27 cellular contexts compared by ENCODE assay signal in the genomic region with DNA sequence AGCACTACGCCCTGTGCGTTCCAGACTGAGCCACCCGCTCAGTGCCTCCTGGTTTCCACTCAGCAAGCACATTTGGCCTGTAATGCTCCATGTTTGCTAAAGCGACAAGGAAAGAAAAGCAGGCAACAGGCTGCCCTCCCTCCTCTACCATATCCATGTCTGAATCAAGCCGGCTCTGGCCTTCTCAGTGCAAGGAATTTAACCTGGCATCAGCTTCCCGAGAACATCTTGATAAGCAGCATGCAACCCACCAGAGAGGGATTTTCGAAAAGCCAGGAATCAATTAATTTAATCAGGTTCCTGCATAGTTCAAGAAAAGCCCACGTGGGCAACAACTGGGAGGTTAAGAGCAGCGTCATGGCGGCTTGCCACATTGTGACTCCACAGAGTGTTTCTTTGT.
DNase-seq lines count a peak whose midpoint lies in the region; ATAC-seq, FAIRE-seq and TF ChIP-seq lines count a peak whose summit lies in the region.
"Had no signal": no experiment of that assay in that cellular context is flagged by ENCODE, and none has a peak within 500 bp of the region (broad histone marks: within the 10 kb centered on the region; RNA-seq: fewer than 3 reads in every experiment).

No MANE protein-coding gene starts in this region.

- H3K18ac ChIP-seq in neuronal stem cell (ENCODE audit: low read length) = peak overlapping the region; percentile 39

- CTCF ChIA-PET in SK-N-SH (lab: Yijun Ruan, JAX) = interaction anchor here (2.0 to 3.5 kb wide), 2 partner anchors 11 to 23 kb away, joined by 6 to 15 read pairs; no protein-coding TSS in a partner anchor

- no peaks in the 10 kb centered on the region for H3K9me3 ChIP-seq in SK-N-SH
- H3K9me3 ChIP-seq in neuronal stem cell (replicated peaks in 1 of 2; ENCODE audit: control insufficient read depth in 2 of 2, insufficient read depth in 1 of 2, low read depth in 1 of 2, low read length in 2 of 2) = no peaks in the 10 kb centered on the region
- H3K9me3 ChIP-seq: A549, BE2C, BLaER1 had no signal

- H3K27ac ChIP-seq in SK-N-SH (ENCODE audit: low read depth in 2 of 2, low read length in 1 of 2) (peak overlapping the region in 1 of 2 experiments; percentile 55; a peak in 1 of 4 replicates), neuronal stem cell (replicated peaks; ENCODE audit: low read length) (peak overlapping the region; percentile 35)
- H3K27ac ChIP-seq: 22Rv1, A549, BLaER1 had no signal

- H3K9me2 ChIP-seq in SK-N-SH = no peaks in the 10 kb centered on the region

- no peak overlapping the region for H4K91ac ChIP-seq in neuronal stem cell (ENCODE audit: low read depth, low read length, poor library complexity)

- H2BK120ac ChIP-seq in neuronal stem cell (ENCODE audit: low read depth, low read length) = no peak overlapping the region

- no peak overlapping the region for H4K8ac ChIP-seq in neuronal stem cell (ENCODE audit: low read depth, low read length)

- 20% methylated on average over 7 of the region's 10 CpGs for WGBS in SK-N-SH (ENCODE audit: low lambda C conversion rate)
- no CpG with 5 or more reads among the region's 10 CpGs for WGBS in neuronal stem cell (ENCODE audit: extremely low coverage in 2 of 2, insufficient read length in 2 of 2, insufficient replicate concordance in 1 of 2), 2 donors

- peaks cover 0 to 12% of the 10 kb centered on the region in 2 experiments; a peak in 1 of 4 replicates for H3K4me1 ChIP-seq in SK-N-SH (ENCODE audit: control insufficient read depth in 1 of 2, insufficient read depth in 2 of 2, low read depth in 1 of 2, low read length in 1 of 2)
- peaks cover 0 to 15% of the 10 kb centered on the region in 2 donors for H3K4me1 ChIP-seq in neuronal stem cell (ENCODE audit: control insufficient read depth in 2 of 2, insufficient read depth in 1 of 2, low read depth in 1 of 2, low read length in 2 of 2)
- H3K4me1 ChIP-seq: A549, BE2C, BLaER1 had no signal

- ATAC-seq in SK-N-SH treated with all-trans-retinoic acid at 6 μM for 48 hours = no peak
- ATAC-seq: A549, GM12878 had no signal

- no peak overlapping the region for H3K4me3 ChIP-seq in SK-N-SH (ENCODE audit: low read depth in 2 of 2, low read length in 1 of 2)
- no peak overlapping the region for H3K4me3 ChIP-seq in bronchial epithelial cell (ENCODE audit: low read depth, low read length)
- H3K4me3 ChIP-seq in neuronal stem cell (ENCODE audit: low read length in 2 of 2) = no peak overlapping the region
- H3K4me3 ChIP-seq: A549, BLaER1, GM12878 had no signal

- DNase-seq in SK-N-SH = peak; percentile 10
- DNase-seq in bronchial epithelial cell (ENCODE audit: low read depth) = no peak
- DNase-seq in neuronal stem cell (ENCODE audit: low spot score) = no peak
- no peak for DNase-seq in urothelium cell line (ENCODE audit: low spot score)
- DNase-seq in NAMALWA (ENCODE audit: low spot score) = no peak
- no peak for DNase-seq in H54 (ENCODE audit: insufficient read length, low spot score)
- DNase-seq: AML-193; BE2C; C1 segment of cervical spinal cord; CD4-positive, alpha-beta memory T cell; CD4-positive, CD25-positive, alpha-beta regulatory T cell; CD8-positive, alpha-beta memory T cell; COR-L47; DMS 273 treated with DMSO at 0.1 percent for 48 hours; DMS153; DMS53; DMS79; DND-41; EL; GDM1 had no signal

- TF ChIP-seq POLR2A in H54 (IDR thresholded peaks at IDR 0.05; ENCODE audit: low read depth, low read length) = no peak

- no peaks in the 10 kb centered on the region for H3K79me1 ChIP-seq in neuronal stem cell (ENCODE audit: low read depth, low read length)

- no peak overlapping the region for H2BK5ac ChIP-seq in neuronal stem cell (ENCODE audit: low read length)

- H3F3A ChIP-seq in SK-N-SH (replicated peaks; ENCODE audit: insufficient read depth) = no peaks in the 10 kb centered on the region

- H3K27me3 ChIP-seq in SK-N-SH (ENCODE audit: insufficient read depth) (peaks cover 8% of the 10 kb centered on the region; the same call in 1 of the 2 replicates), bronchial epithelial cell (ENCODE audit: control insufficient read depth, insufficient read depth, low read length) (no peaks in the 10 kb centered on the region), neuronal stem cell (ENCODE audit: control insufficient read depth in 3 of 3, insufficient read depth in 3 of 3, low read depth in 1 of 3, low read length in 3 of 3) (no peaks in the 10 kb centered on the region)
- H3K27me3 ChIP-seq: BE2C had no signal

- TF ChIP-seq CTCF in SK-N-SH (IDR thresholded peaks at IDR 0.05) (no peak), bronchial epithelial cell (IDR thresholded peaks at IDR 0.05; ENCODE audit: insufficient read depth, low read length, severe bottlenecking) (no peak)

- TF ChIP-seq EP300 in SK-N-SH (IDR thresholded peaks at IDR 0.05; ENCODE audit: borderline replicate concordance in 1 of 2, low read depth in 1 of 2, low read length in 1 of 2) = no peak

- H3K79me2 ChIP-seq in SK-N-SH (ENCODE audit: insufficient read depth) = no peaks in the 10 kb centered on the region

- H3K14ac ChIP-seq in neuronal stem cell (ENCODE audit: low read length) = no peak overlapping the region

- H3K4me2 ChIP-seq in SK-N-SH (no peak overlapping the region), neuronal stem cell (ENCODE audit: insufficient read depth, low read length, poor library complexity, severe bottlenecking) (no peak overlapping the region)
- H3K4me2 ChIP-seq: A549, BLaER1 had no signal

- H3K9ac ChIP-seq in SK-N-SH = no peak overlapping the region
- H3K9ac ChIP-seq in neuronal stem cell (ENCODE audit: low read depth, low read length, poor library complexity) = no peak overlapping the region
- H3K9ac ChIP-seq: BLaER1 had no signal

- no peak overlapping the region for H2AK5ac ChIP-seq in neuronal stem cell (ENCODE audit: low read depth, low read length)

- no peak overlapping the region for H3K23ac ChIP-seq in neuronal stem cell (ENCODE audit: low read depth, low read length, poor library complexity)

- H3K36me3 ChIP-seq in SK-N-SH (replicated peaks in 1 of 2; ENCODE audit: control insufficient read depth in 1 of 2, insufficient read depth in 2 of 2, low read length in 1 of 2) (no peaks in the 10 kb centered on the region), bronchial epithelial cell (ENCODE audit: control insufficient read depth, insufficient read depth, low read length) (no peaks in the 10 kb centered on the region), neuronal stem cell (replicated peaks in 1 of 2; ENCODE audit: control insufficient read depth in 2 of 2, insufficient read depth in 2 of 2, low read length in 2 of 2) (no peaks in the 10 kb centered on the region)
- H3K36me3 ChIP-seq: BE2C, BLaER1 had no signal

- no peaks in the 10 kb centered on the region for H4K20me1 ChIP-seq in SK-N-SH (ENCODE audit: insufficient read depth)

- TF ChIP-seq RAD21 in SK-N-SH (IDR thresholded peaks at IDR 0.05; ENCODE audit: low read length) = no peak

- POLR2A ChIA-PET in SK-N-SH (lab: Yijun Ruan, JAX) = no interaction called here

- H2AFZ ChIP-seq in SK-N-SH (ENCODE audit: low read depth) = no peak overlapping the region
- H2AFZ ChIP-seq in neuronal stem cell (ENCODE audit: low read length) = no peak overlapping the region

- no peak overlapping the region for H2BK12ac ChIP-seq in neuronal stem cell (ENCODE audit: low read length)

- no peak overlapping the region for H2BK15ac ChIP-seq in neuronal stem cell (ENCODE audit: low read length)

- no peak overlapping the region for H3K4ac ChIP-seq in neuronal stem cell (ENCODE audit: low read length)

- peak; percentile 47 for FAIRE-seq in bronchial epithelial cell (lab: Jason Lieb, UNC)
- no peak for FAIRE-seq in urothelium cell line (lab: Jason Lieb, UNC)
- FAIRE-seq in H54 (lab: Jason Lieb, UNC) = no peak
- FAIRE-seq: A549, GM12878, GM12892, GM18507 had no signal

TF ChIP-seq in SK-N-SH, 30 proteins besides CTCF, POLR2A, EP300 and RAD21:
- TF ChIP-seq FOXJ3 (CRISPR knock-in tag; IDR thresholded peaks at IDR 0.05) (no peak), FOSL2 (IDR thresholded peaks at IDR 0.05; ENCODE audit: borderline replicate concordance, low read depth) (no peak), GATA2 (CRISPR knock-in tag; IDR thresholded peaks at IDR 0.05) (peak; percentile 37; the same call in 1 of the 2 replicates)

TF ChIP-seq in SK-N-SH treated with all-trans-retinoic acid at 6 μM for 48 hours, 23 proteins besides CTCF, POLR2A, EP300 and RAD21:
- TF ChIP-seq GLIS3 (CRISPR knock-in tag; IDR thresholded peaks at IDR 0.05) (no peak), ZNF8 (CRISPR knock-in tag; IDR thresholded peaks at IDR 0.05) (no peak)
